Comparison of ENCODE assay signal across 15 cellular contexts in the genomic region with DNA sequence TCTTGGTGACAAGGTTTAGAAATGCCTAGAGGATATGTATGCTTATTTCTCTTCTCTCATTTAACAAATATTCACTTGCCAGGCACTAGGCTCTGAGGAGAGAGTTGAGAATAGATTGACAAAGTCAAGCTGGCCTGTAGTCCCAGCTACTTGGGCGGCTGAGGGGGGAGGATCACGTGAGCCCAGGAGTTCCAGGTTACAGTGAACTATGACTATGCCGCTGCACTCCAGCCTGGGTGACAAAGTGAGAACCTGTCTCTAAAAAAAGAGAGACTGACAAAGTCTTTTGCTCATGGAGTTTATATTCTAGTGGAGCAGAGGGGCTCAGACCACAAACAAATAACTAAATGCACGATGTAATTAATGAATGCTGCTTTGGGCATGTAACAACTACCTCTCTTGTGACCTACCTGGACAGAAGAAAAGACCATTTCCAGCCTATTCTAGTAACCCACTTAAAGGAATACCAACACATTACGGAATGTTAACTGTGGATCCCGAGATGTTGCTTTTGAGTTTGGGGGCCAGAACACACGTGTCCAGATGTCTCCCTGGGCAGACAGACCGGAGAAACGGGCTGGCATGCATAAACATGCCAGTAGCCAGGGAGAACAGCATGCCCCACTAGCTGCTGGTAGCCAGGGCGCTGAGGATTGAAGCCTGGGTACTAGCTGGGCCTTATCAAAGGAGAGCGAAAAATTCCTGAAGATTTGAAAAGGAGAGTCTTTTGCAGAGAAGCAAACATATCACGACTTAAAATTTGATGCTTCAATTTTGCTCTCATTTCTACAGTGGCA. TPM values are rescaled to one million over a fixed set of nuclear protein-coding genes. Genes with fewer than 3 reads are reported as not detected.
DNase-seq lines count a peak whose midpoint lies in the region; ATAC-seq and TF ChIP-seq lines count a peak whose summit lies in the region.
"Had no signal": no experiment of that assay in that cellular context is flagged by ENCODE, and none has a peak within 500 bp of the region (broad histone marks: within the 10 kb centered on the region; RNA-seq: fewer than 3 reads in every experiment).

No MANE protein-coding gene starts in this region.

- no peak overlapping the region for H3K4me3 ChIP-seq in heart left ventricle
- no peak overlapping the region for H3K4me3 ChIP-seq in muscle layer of colon (ENCODE audit: low read depth in 1 of 2, low read length in 2 of 2)
- H3K4me3 ChIP-seq: vagina had no signal

- H3K4me1 ChIP-seq in heart left ventricle: peaks cover 0 to 37% (median 12%) of the 10 kb centered on the region in 12 donors
- peaks cover 15% of the 10 kb centered on the region for H3K4me1 ChIP-seq in muscle layer of colon (ENCODE audit: insufficient read depth, low read length)

- peak overlapping the region; percentile 64 to 95 (median 71) for H3K27ac Mint-ChIP-seq in brain

- H3K36me3 ChIP-seq in heart left ventricle (no peaks in the 10 kb centered on the region), muscle layer of colon (ENCODE audit: insufficient read depth, low read length) (no peaks in the 10 kb centered on the region)
- H3K36me3 ChIP-seq: vagina had no signal

- H3K36me3 Mint-ChIP-seq in brain: no peaks in the 10 kb centered on the region

- TF ChIP-seq CTCF in heart left ventricle (IDR thresholded peaks at IDR 0.05) (no peak), brain (conservative IDR thresholded peaks at IDR 0.05) (no peak)

- H3K9me3 Mint-ChIP-seq in brain: no peaks in the 10 kb centered on the region
- H3K9me3 Mint-ChIP-seq: activated naive CD8-positive, alpha-beta T cell treated with anti-CD3 and anti-CD28 coated beads, Interleukin-2, amount 10 ng/mL, durations not matched to agents 7 days and 5 days had no signal

- H3K4me3 Mint-ChIP-seq in brain: peak overlapping the region; percentile 80 to 90 (median 85)

- ATAC-seq in heart left ventricle (peak in 3 of 4 donors; percentile 7 to 50 (median 14)), left cardiac atrium (no peak), GM21825 (IDR thresholded peaks at IDR 0.05; ENCODE audit: unreplicated experiment) (no peak)

- H3K27ac ChIP-seq in heart left ventricle: peak overlapping the region in 11 of 12 donors; percentile 30 to 100 (median 99)
- H3K27ac ChIP-seq in muscle layer of colon (ENCODE audit: low read depth, low read length): peak overlapping the region; percentile 28

- no peaks in the 10 kb centered on the region for H3K9me3 ChIP-seq in heart left ventricle
- no peaks in the 10 kb centered on the region for H3K9me3 ChIP-seq in muscle layer of colon (ENCODE audit: low read length)
- H3K9me3 ChIP-seq: vagina had no signal

- H3K27me3 ChIP-seq in heart left ventricle: peaks cover 0 to 47% (median 6%) of the 10 kb centered on the region in 9 donors
- no peaks in the 10 kb centered on the region for H3K27me3 ChIP-seq in muscle layer of colon (ENCODE audit: control insufficient read depth in 1 of 2, insufficient read depth in 2 of 2, low read length in 2 of 2)
- H3K27me3 ChIP-seq: vagina had no signal

- peaks cover 46% of the 10 kb centered on the region for H3K4me1 Mint-ChIP-seq in brain

- intact Hi-C loops in heart left ventricle (cut with DNase I) (loop anchor here in 2 of 10 donors (10.0 kb wide), 2 partner anchors 141 to 151 kb away; no protein-coding TSS in a partner anchor), left cardiac atrium (cut with DNase I) (no loop called here)

- TF ChIP-seq POLR2A in heart left ventricle (IDR thresholded peaks at IDR 0.05): no peak

- H3K27me3 Mint-ChIP-seq in brain: peaks cover 8% of the 10 kb centered on the region

- H3K9ac ChIP-seq in muscle layer of colon (ENCODE audit: low read length): no peak overlapping the region

- WGBS in heart left ventricle, 4 donors: 56 to 66% (median 61%) methylated on average over 12 of the region's 12 CpGs

- DNase-seq in heart left ventricle (peak; percentile 55 to 75 (median 66)), left cardiac atrium (no peak), SK-N-DZ (ENCODE audit: low spot score) (no peak), NOMO-1 treated with dmso at 0.1 percent for 144 hours (lab: John Stamatoyannopoulos, UW; ENCODE audit: unreplicated experiment) (no peak)
- no peak for DNase-seq in stimulated activated CD4-positive, alpha-beta T cell treated with anti-CD3 and anti-CD28 coated beads, Interleukin-2, amount 100 ng/mL, for 48 hours
- DNase-seq: activated naive CD8-positive, alpha-beta T cell treated with anti-CD3 and anti-CD28 coated beads, Interleukin-2, amount 10 ng/mL, durations not matched to agents 7 days and 5 days; DND-41; GOT3; NCI-H1092; NCI-H524 treated with DMSO at 0.1 percent for 48 hours; RPMI8226 had no signal

RNA-seq across cellular contexts. Expression of a gene that starts 2.6 kb away (rescaled TPM):
- total RNA-seq in heart left ventricle (10 to 100 TPM; 19.9 to 72.0 (median 46.1) TPM), left cardiac atrium (10 to 100 TPM; 46.2 to 56.8 TPM)
- polyA plus RNA-seq in heart left ventricle (10 to 100 TPM in 1 of 2 donors, 1 to 10 TPM in 1; 6.3 to 18.6 TPM), brain (ENCODE audit: insufficient read depth, low read depth, low replicate concordance) (7.2 TPM)
- 29.7 and 29.9 TPM in 2 replicates for polyA plus RNA-seq in SK-N-DZ (2014; cell fraction: cytosol; rRNA removed)
- 19.5 and 22.7 TPM in 2 replicates for polyA plus RNA-seq in SK-N-DZ (2014; cell fraction: nucleus; rRNA removed)

Comparison
In these comparisons a context has a peak if more than half of its experiments do, and no peak if none do; other contexts are left out.
1. ATAC-seq: peak in heart left ventricle (3 of 4); none in left cardiac atrium (0 of 2) and GM21825 (single experiment).
2. DNase-seq: peak in heart left ventricle (5 of 5); none in left cardiac atrium (single experiment), SK-N-DZ (single experiment), stimulated activated CD4-positive, alpha-beta T cell treated with anti-CD3 and anti-CD28 coated beads, Interleukin-2, amount 100 ng/mL, for 48 hours (0 of 2) and NOMO-1 treated with dmso at 0.1 percent for 144 hours (single experiment).